Comparison of ENCODE assay signal across 10 cellular contexts in genomic region chr12:122523280-122523679, GRCh38. TPM values are rescaled to one million over a fixed set of nuclear protein-coding genes. Genes with fewer than 3 reads are reported as not detected.
DNase-seq lines count a peak whose midpoint lies in the region; ATAC-seq and TF ChIP-seq lines count a peak whose summit lies in the region.
"Had no signal": no experiment of that assay in that cellular context is flagged by ENCODE, and none has a peak within 500 bp of the region (broad histone marks: within the 10 kb centered on the region; RNA-seq: fewer than 3 reads in every experiment).

No MANE protein-coding gene starts in this region.

- H3K4me1 Mint-ChIP-seq in activated CD4-positive, alpha-beta memory T cell treated with anti-CD3 and anti-CD28 coated beads for 36 hours (ENCODE audit: low read depth) = peaks cover 53% of the 10 kb centered on the region
- peaks cover 56% of the 10 kb centered on the region for H3K4me1 Mint-ChIP-seq in activated CD4-positive, alpha-beta memory T cell treated with anti-CD3 and anti-CD28 coated beads, Interleukin-2, amount 10 ng/mL, durations not matched to agents 7 days and 5 days
- H3K4me1 Mint-ChIP-seq in stimulated activated naive CD8-positive, alpha-beta T cell treated with anti-CD3 and anti-CD28 coated beads, Interleukin-15, amount 100 ng/mL, for 72 hours = peaks cover 59% of the 10 kb centered on the region

- peak overlapping the region; percentile 41 for H3K27ac Mint-ChIP-seq in activated CD4-positive, alpha-beta memory T cell treated with anti-CD3 and anti-CD28 coated beads for 36 hours
- H3K27ac Mint-ChIP-seq in activated CD4-positive, alpha-beta memory T cell treated with anti-CD3 and anti-CD28 coated beads, Interleukin-2, amount 10 ng/mL, durations not matched to agents 7 days and 5 days = no peak overlapping the region
- H3K27ac Mint-ChIP-seq in stimulated activated naive CD8-positive, alpha-beta T cell treated with anti-CD3 and anti-CD28 coated beads, Interleukin-15, amount 100 ng/mL, for 72 hours = peak overlapping the region; percentile 29 to 69

- H3K36me3 Mint-ChIP-seq in activated CD4-positive, alpha-beta memory T cell treated with anti-CD3 and anti-CD28 coated beads for 36 hours = peaks cover 61% of the 10 kb centered on the region
- peaks cover 65% of the 10 kb centered on the region for H3K36me3 Mint-ChIP-seq in activated CD4-positive, alpha-beta memory T cell treated with anti-CD3 and anti-CD28 coated beads, Interleukin-2, amount 10 ng/mL, durations not matched to agents 7 days and 5 days (ENCODE audit: low read depth)

- H3K4me2 ChIP-seq in fibroblast of lung (ENCODE audit: extremely low read depth, insufficient read depth, low read length) = peak overlapping the region; percentile 95

- POLR2A ChIA-PET in activated CD4-positive, alpha-beta memory T cell treated with anti-CD3 and anti-CD28 coated beads for 36 hours (lab: Charles Lee) = interaction anchor here (0.7 to 13.6 kb wide), 2 partner anchors 22 to 236 kb away, joined by 4 to 215 read pairs; partner anchors contain the start of gene ZCCHC8
- POLR2A ChIA-PET in activated CD4-positive, alpha-beta memory T cell treated with anti-CD3 and anti-CD28 coated beads, Interleukin-2, amount 10 ng/mL, durations not matched to agents 7 days and 5 days (lab: Charles Lee) = interaction anchor here (0.6 to 16.6 kb wide), 3 partner anchors 13 to 709 kb away, joined by 3 to 542 read pairs (median 82); partner anchors contain the start of genes MPHOSPH9 and ZCCHC8

- H3K36me3 ChIP-seq in fibroblast of lung (ENCODE audit: control insufficient read depth, insufficient read depth, low read length) = peaks cover 16% of the 10 kb centered on the region

- H3K27me3 Mint-ChIP-seq in activated CD4-positive, alpha-beta memory T cell treated with anti-CD3 and anti-CD28 coated beads for 36 hours = no peaks in the 10 kb centered on the region
- H3K27me3 Mint-ChIP-seq in activated CD4-positive, alpha-beta memory T cell treated with anti-CD3 and anti-CD28 coated beads, Interleukin-2, amount 10 ng/mL, durations not matched to agents 7 days and 5 days = no peaks in the 10 kb centered on the region
- H3K27me3 Mint-ChIP-seq in stimulated activated naive CD8-positive, alpha-beta T cell treated with anti-CD3 and anti-CD28 coated beads, Interleukin-15, amount 100 ng/mL, for 72 hours = no peaks in the 10 kb centered on the region

- H3K9me3 ChIP-seq in fibroblast of lung (ENCODE audit: control insufficient read depth, insufficient read depth, low read depth, low read length) = no peaks in the 10 kb centered on the region
- H3K9me3 ChIP-seq: SJSA1 had no signal

- H3K27me3 ChIP-seq in fibroblast of lung (ENCODE audit: control insufficient read depth, insufficient read depth, low read length) = no peaks in the 10 kb centered on the region
- H3K27me3 ChIP-seq: SJSA1 had no signal

- intact Hi-C loops in activated CD4-positive, alpha-beta memory T cell treated with anti-CD3 and anti-CD28 coated beads for 36 hours (cut with micrococcal nuclease) = no loop called here

- no peak overlapping the region for H3K9ac ChIP-seq in fibroblast of lung (ENCODE audit: insufficient read depth, low read length)

- ATAC-seq in stimulated activated naive CD8-positive, alpha-beta T cell treated with anti-CD3 and anti-CD28 coated beads, Interleukin-15, amount 100 ng/mL, for 72 hours = no peak
- ATAC-seq in GM19467 (IDR thresholded peaks at IDR 0.05; ENCODE audit: unreplicated experiment) = no peak

- H3K9me3 Mint-ChIP-seq in activated CD4-positive, alpha-beta memory T cell treated with anti-CD3 and anti-CD28 coated beads for 36 hours = no peaks in the 10 kb centered on the region
- no peaks in the 10 kb centered on the region for H3K9me3 Mint-ChIP-seq in activated CD4-positive, alpha-beta memory T cell treated with anti-CD3 and anti-CD28 coated beads, Interleukin-2, amount 10 ng/mL, durations not matched to agents 7 days and 5 days
- H3K9me3 Mint-ChIP-seq in stimulated activated naive CD8-positive, alpha-beta T cell treated with anti-CD3 and anti-CD28 coated beads, Interleukin-15, amount 100 ng/mL, for 72 hours = no peaks in the 10 kb centered on the region

- no peak overlapping the region for H2AFZ ChIP-seq in fibroblast of lung (ENCODE audit: low read length)

- no peak for TF ChIP-seq CTCF in fibroblast of lung (conservative IDR thresholded peaks at IDR 0.05 in 1 of 2, IDR thresholded peaks at IDR 0.05 in 1 of 2; ENCODE audit: low read depth in 1 of 2, low read length in 2 of 2)

- H3K4me3 ChIP-seq in fibroblast of lung (replicated peaks in 1 of 4; ENCODE audit: control extremely low read depth in 1 of 4, insufficient read depth in 1 of 4, low read depth in 3 of 4, low read length in 4 of 4) = peak overlapping the region; percentile 65 to 99 (median 78)

- H3K4me1 ChIP-seq in fibroblast of lung (ENCODE audit: control insufficient read depth, extremely low read depth, insufficient read depth, low read length) = peaks cover 7% of the 10 kb centered on the region

- peaks cover 18% of the 10 kb centered on the region for H4K20me1 ChIP-seq in fibroblast of lung (ENCODE audit: control insufficient read depth, extremely low read depth, insufficient read depth, low read length)

- CTCF ChIA-PET in activated CD4-positive, alpha-beta memory T cell treated with anti-CD3 and anti-CD28 coated beads for 36 hours (lab: Charles Lee) = interaction anchor here (1.1 kb wide), 1 partner anchor 33 kb away, joined by 3 read pairs; no protein-coding TSS in a partner anchor
- CTCF ChIA-PET in activated CD4-positive, alpha-beta memory T cell treated with anti-CD3 and anti-CD28 coated beads, Interleukin-2, amount 10 ng/mL, durations not matched to agents 7 days and 5 days (lab: Charles Lee) = interaction anchor here (1.4 to 1.7 kb wide), 2 partner anchors 11 to 22 kb away, joined by 3 read pairs; partner anchors contain the start of gene ZCCHC8

- no peak for DNase-seq in activated CD4-positive, alpha-beta memory T cell treated with anti-CD3 and anti-CD28 coated beads for 36 hours
- DNase-seq in activated CD4-positive, alpha-beta memory T cell treated with anti-CD3 and anti-CD28 coated beads, Interleukin-2, amount 10 ng/mL, durations not matched to agents 7 days and 5 days = no peak
- DNase-seq in SIG-M5 (lab: John Stamatoyannopoulos, UW) = peak; percentile 23
- DNase-seq in fibroblast of lung (ENCODE audit: low read depth in 2 of 2) = peak; percentile 66 to 68
- DNase-seq in stimulated activated naive CD8-positive, alpha-beta T cell treated with anti-CD3 and anti-CD28 coated beads, Interleukin-15, amount 100 ng/mL, for 72 hours = no peak
- no peak for DNase-seq in central memory CD4-positive, alpha-beta T cell
- DNase-seq in cerebellum (ENCODE audit: low spot score) = no peak

- peak overlapping the region; percentile 26 for H3K27ac ChIP-seq in fibroblast of lung (ENCODE audit: insufficient read depth, low read length)
- H3K27ac ChIP-seq: C4-2B, SJSA1 had no signal

- no peak overlapping the region for H3K4me3 Mint-ChIP-seq in activated CD4-positive, alpha-beta memory T cell treated with anti-CD3 and anti-CD28 coated beads for 36 hours
- H3K4me3 Mint-ChIP-seq in activated CD4-positive, alpha-beta memory T cell treated with anti-CD3 and anti-CD28 coated beads, Interleukin-2, amount 10 ng/mL, durations not matched to agents 7 days and 5 days = no peak overlapping the region
- H3K4me3 Mint-ChIP-seq in stimulated activated naive CD8-positive, alpha-beta T cell treated with anti-CD3 and anti-CD28 coated beads, Interleukin-15, amount 100 ng/mL, for 72 hours = peak overlapping the region; percentile 88 to 96

- peaks cover 88% of the 10 kb centered on the region for H3K79me2 ChIP-seq in fibroblast of lung (ENCODE audit: control insufficient read depth, insufficient read depth, low read length)

RNA-seq across cellular contexts. Expression of gene RSRC2, which starts 3.5 kb away (rescaled TPM):
- 100 to 1,000 TPM; 106 to 115 TPM for total RNA-seq in activated CD4-positive, alpha-beta memory T cell treated with anti-CD3 and anti-CD28 coated beads for 36 hours
- total RNA-seq in activated CD4-positive, alpha-beta memory T cell treated with anti-CD3 and anti-CD28 coated beads, Interleukin-2, amount 10 ng/mL, durations not matched to agents 7 days and 5 days = 10 to 100 TPM; 90.7 to 97.4 TPM
- 37.5 and 49.0 TPM in 2 replicates for total RNA-seq in fibroblast of lung
- polyA plus RNA-seq in fibroblast of lung = 41.8 and 56.6 TPM in 2 replicates
- 42.8 and 54.3 TPM in 2 replicates for polyA plus RNA-seq in fibroblast of lung (2012)
- 2.6 and 3.7 TPM in 2 replicates for polyA minus RNA-seq in fibroblast of lung (ENCODE audit: low replicate concordance)
- total RNA-seq in cerebellum = 82.8 TPM

RNA-seq across cellular contexts. Expression of gene KNTC1, which starts 3.8 kb away (rescaled TPM):
- 100 to 1,000 TPM; 136 to 147 TPM for total RNA-seq in activated CD4-positive, alpha-beta memory T cell treated with anti-CD3 and anti-CD28 coated beads for 36 hours
- total RNA-seq in activated CD4-positive, alpha-beta memory T cell treated with anti-CD3 and anti-CD28 coated beads, Interleukin-2, amount 10 ng/mL, durations not matched to agents 7 days and 5 days = 100 to 1,000 TPM; 101 to 103 TPM
- total RNA-seq in fibroblast of lung = 8.0 and 14.4 TPM in 2 replicates
- 11.0 and 21.0 TPM in 2 replicates for polyA plus RNA-seq in fibroblast of lung
- polyA plus RNA-seq in fibroblast of lung (2012) = 4.8 and 10.3 TPM in 2 replicates
- 5.7 and 26.5 TPM in 2 replicates for polyA minus RNA-seq in fibroblast of lung (ENCODE audit: low replicate concordance)
- total RNA-seq in cerebellum = 60.8 TPM

RNA-seq across cellular contexts. Expression of gene ZCCHC8, which starts 22.5 kb away (rescaled TPM):
- total RNA-seq in activated CD4-positive, alpha-beta memory T cell treated with anti-CD3 and anti-CD28 coated beads for 36 hours = 10 to 100 TPM; 27.7 to 28.5 TPM
- total RNA-seq in activated CD4-positive, alpha-beta memory T cell treated with anti-CD3 and anti-CD28 coated beads, Interleukin-2, amount 10 ng/mL, durations not matched to agents 7 days and 5 days = 10 to 100 TPM; 44.4 to 46.6 TPM
- total RNA-seq in fibroblast of lung = 20.5 and 23.8 TPM in 2 replicates
- 10.9 and 11.6 TPM in 2 replicates for polyA plus RNA-seq in fibroblast of lung
- polyA plus RNA-seq in fibroblast of lung (2012) = 6.8 and 7.7 TPM in 2 replicates
- polyA minus RNA-seq in fibroblast of lung (ENCODE audit: low replicate concordance) = 2.9 and 3.0 TPM in 2 replicates
- 37.6 TPM for total RNA-seq in cerebellum

Comparison
In these comparisons a context has a peak if more than half of its experiments do, and no peak if none do; other contexts are left out.
1. DNase-seq: peak in SIG-M5 (single experiment) and fibroblast of lung (2 of 2); none in activated CD4-positive, alpha-beta memory T cell treated with anti-CD3 and anti-CD28 coated beads for 36 hours (single experiment), activated CD4-positive, alpha-beta memory T cell treated with anti-CD3 and anti-CD28 coated beads, Interleukin-2, amount 10 ng/mL, durations not matched to agents 7 days and 5 days (single experiment), stimulated activated naive CD8-positive, alpha-beta T cell treated with anti-CD3 and anti-CD28 coated beads, Interleukin-15, amount 100 ng/mL, for 72 hours (0 of 2), central memory CD4-positive, alpha-beta T cell (single experiment) and cerebellum (single experiment).
2. H3K4me3 Mint-ChIP-seq: peak in stimulated activated naive CD8-positive, alpha-beta T cell treated with anti-CD3 and anti-CD28 coated beads, Interleukin-15, amount 100 ng/mL, for 72 hours (2 of 2); none in activated CD4-positive, alpha-beta memory T cell treated with anti-CD3 and anti-CD28 coated beads for 36 hours (single experiment) and activated CD4-positive, alpha-beta memory T cell treated with anti-CD3 and anti-CD28 coated beads, Interleukin-2, amount 10 ng/mL, durations not matched to agents 7 days and 5 days (single experiment).